Comparison of ENCODE assay signal across 10 cellular contexts in genomic region chr3:152381881-152382295, GRCh38.
A peak's percentile ranks its signal among the peaks of the same experiment; 100 is the strongest.
DNase-seq lines count a peak whose midpoint lies in the region; ATAC-seq and TF ChIP-seq lines count a peak whose summit lies in the region.
"Had no signal": no experiment of that assay in that cellular context is flagged by ENCODE, and none has a peak within 500 bp of the region (broad histone marks: within the 10 kb centered on the region; RNA-seq: fewer than 3 reads in every experiment).

No MANE protein-coding gene starts in this region.

- TF ChIP-seq CTCF in Panc1 (IDR thresholded peaks at IDR 0.05) (no peak), testis (IDR thresholded peaks at IDR 0.05) (no peak)

- H3K27ac ChIP-seq in Panc1 (ENCODE audit: low read length) (peak overlapping the region; percentile 50), testis (peak overlapping the region; percentile 34 to 43)

- ATAC-seq in activated T-cell treated with anti-CD3 and anti-CD28 coated beads, Interleukin-2, amount 50 U/mL, for 72 hours (replicated peaks in 1 of 2), result no peak
- ATAC-seq in Panc1, result no peak

- H3K9me3 ChIP-seq in Panc1 (ENCODE audit: control insufficient read depth, insufficient read depth, low read depth, low read length), result no peaks in the 10 kb centered on the region
- no peaks in the 10 kb centered on the region for H3K9me3 ChIP-seq in testis

- no peak for DNase-seq in activated T-cell treated with anti-CD3 and anti-CD28 coated beads, Interleukin-2, amount 50 U/mL, for 72 hours
- DNase-seq in activated T-cell treated with anti-CD3 and anti-CD28 coated beads, Interleukin-2, amount 50 U/mL, for 48 hours, result no peak
- DNase-seq in Panc1 (ENCODE audit: low read depth, low spot score) (no peak), immature natural killer cell (no peak), testis (no peak), Ammon's horn (ENCODE audit: low spot score) (no peak), NCI-H128 (lab: John Stamatoyannopoulos, UW; ENCODE audit: unreplicated experiment) (no peak), kidney glomerular epithelial cell (lab: John Stamatoyannopoulos, UW) (no peak)
- DNase-seq: AML-193 had no signal

- peaks cover 0 to 4% of the 10 kb centered on the region in 2 donors for H3K36me3 Mint-ChIP-seq in activated T-cell treated with anti-CD3 and anti-CD28 coated beads, Interleukin-2, amount 50 U/mL, for 72 hours (ENCODE audit: insufficient read depth in 2 of 2)
- H3K36me3 Mint-ChIP-seq in immature natural killer cell, result peaks cover 0 to 7% (median 0%) of the 10 kb centered on the region in 3 donors

- TF ChIP-seq POLR2A in testis (IDR thresholded peaks at IDR 0.05), result no peak

- BruUV-seq in Panc1 (replicated peaks; lab: Mats Ljungman, UMichigan), result no TSS peak

- CTCF ChIA-PET in Panc1 (lab: Charles Lee), result interaction anchor here (0.6 kb wide), 1 partner anchor 1206 kb away, joined by 3 read pairs; no protein-coding TSS in a partner anchor

- H3K4me3 Mint-ChIP-seq in activated T-cell treated with anti-CD3 and anti-CD28 coated beads, Interleukin-2, amount 50 U/mL, for 72 hours, result peak overlapping the region; percentile 6 to 82
- H3K4me3 Mint-ChIP-seq in immature natural killer cell, result peak overlapping the region in 4 of 5 donors; percentile 2 to 79 (median 72)

- no peaks in the 10 kb centered on the region for H3K36me3 ChIP-seq in Panc1 (ENCODE audit: control insufficient read depth, insufficient read depth, low read length)
- H3K36me3 ChIP-seq in testis (ENCODE audit: low read depth, missing control alignments), result no peaks in the 10 kb centered on the region

- H3K27me3 ChIP-seq in Panc1 (ENCODE audit: control insufficient read depth, insufficient read depth, low read length) (no peaks in the 10 kb centered on the region), testis (no peaks in the 10 kb centered on the region)

- H3K27me3 Mint-ChIP-seq in activated T-cell treated with anti-CD3 and anti-CD28 coated beads, Interleukin-2, amount 50 U/mL, for 72 hours (ENCODE audit: low read depth), result no peaks in the 10 kb centered on the region
- H3K27me3 Mint-ChIP-seq in immature natural killer cell (ENCODE audit: low read depth in 3 of 3), result peaks cover 0 to 2% (median 0%) of the 10 kb centered on the region in 3 donors
- H3K27me3 Mint-ChIP-seq: brain had no signal

- H3K4me1 Mint-ChIP-seq in activated T-cell treated with anti-CD3 and anti-CD28 coated beads, Interleukin-2, amount 50 U/mL, for 72 hours (ENCODE audit: low read depth), result peaks cover 78% of the 10 kb centered on the region
- H3K4me1 Mint-ChIP-seq in immature natural killer cell, result peaks cover 74 to 94% of the 10 kb centered on the region in 2 donors

- H3K27ac Mint-ChIP-seq in activated T-cell treated with anti-CD3 and anti-CD28 coated beads, Interleukin-2, amount 50 U/mL, for 72 hours, result peak overlapping the region; percentile 77
- peak overlapping the region; percentile 10 to 90 (median 70) for H3K27ac Mint-ChIP-seq in immature natural killer cell

- no peaks in the 10 kb centered on the region for H3K9me3 Mint-ChIP-seq in activated T-cell treated with anti-CD3 and anti-CD28 coated beads, Interleukin-2, amount 50 U/mL, for 72 hours
- no peaks in the 10 kb centered on the region for H3K9me3 Mint-ChIP-seq in immature natural killer cell
- H3K9me3 Mint-ChIP-seq: brain had no signal

- intact Hi-C loops in Panc1 (cut with micrococcal nuclease; ENCODE audit: unreplicated experiment), result no loop called here
- intact Hi-C loops in testis (cut with DNase I; ENCODE audit: low total_unique reads), result no loop called here

- WGBS in testis, 2 donors, result 81 to 87% methylated on average over 2 of the region's 2 CpGs

- H3K4me1 ChIP-seq in Panc1 (ENCODE audit: control insufficient read depth, insufficient read depth, low read length) (peaks cover 18% of the 10 kb centered on the region), testis (peaks cover 38% of the 10 kb centered on the region)

- in situ Hi-C loops in Panc1 (cut with HindIII; ENCODE audit: low pct_unique_long_range_greater_than_20kb, low sequenced_read_pairs), result no loop called here

- H3K4me3 ChIP-seq in Panc1 (ENCODE audit: low read depth in 2 of 2, low read length in 2 of 2), result peak overlapping the region in 1 of 2 experiments; percentile 3; a peak in 1 of 4 replicates
- no peak overlapping the region for H3K4me3 ChIP-seq in testis

- POLR2A ChIA-PET in Panc1 (lab: Charles Lee), result no interaction called here
